Comparison of ENCODE assay signal across 1 cellular context in the genomic region with DNA sequence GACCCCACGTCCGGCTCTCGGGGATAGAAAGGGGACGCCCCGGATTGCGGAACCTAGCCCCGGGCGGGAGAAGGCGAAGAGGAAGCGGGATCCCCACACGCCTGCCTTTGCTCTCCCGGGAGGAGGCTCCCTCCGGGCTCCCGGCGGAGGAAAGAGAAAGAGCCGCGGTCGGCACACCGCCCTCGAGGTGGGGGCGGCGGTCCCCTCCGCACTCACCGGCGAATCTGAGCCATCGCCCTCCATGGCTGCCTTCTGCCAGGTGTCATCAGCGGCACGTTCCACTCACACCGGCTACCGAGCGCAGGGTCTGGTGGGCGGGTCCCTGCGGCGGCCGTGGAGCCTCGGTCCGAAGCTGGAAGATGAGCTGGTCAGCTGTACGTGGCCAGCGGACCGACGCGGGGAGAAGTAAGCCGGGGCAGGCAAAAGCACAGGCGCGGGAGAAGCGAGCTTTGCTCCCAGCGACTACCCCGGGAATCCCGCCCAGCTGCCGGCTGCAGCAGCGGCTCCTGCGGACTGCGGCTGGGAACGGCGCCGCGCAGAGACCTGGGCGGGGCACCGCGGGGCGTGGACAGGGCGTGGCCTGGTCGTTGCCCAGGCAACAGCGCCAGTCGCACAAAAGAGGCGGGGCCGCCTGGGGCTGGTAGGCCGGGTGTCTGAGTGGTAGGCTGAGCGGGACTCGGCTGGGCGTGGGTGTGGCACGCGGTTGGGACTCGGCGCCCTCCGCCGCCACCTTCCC.
A peak's percentile ranks its signal among the peaks of the same experiment; 100 is the strongest.
TF ChIP-seq lines count a peak whose summit lies in the region.

A gene with protein sequence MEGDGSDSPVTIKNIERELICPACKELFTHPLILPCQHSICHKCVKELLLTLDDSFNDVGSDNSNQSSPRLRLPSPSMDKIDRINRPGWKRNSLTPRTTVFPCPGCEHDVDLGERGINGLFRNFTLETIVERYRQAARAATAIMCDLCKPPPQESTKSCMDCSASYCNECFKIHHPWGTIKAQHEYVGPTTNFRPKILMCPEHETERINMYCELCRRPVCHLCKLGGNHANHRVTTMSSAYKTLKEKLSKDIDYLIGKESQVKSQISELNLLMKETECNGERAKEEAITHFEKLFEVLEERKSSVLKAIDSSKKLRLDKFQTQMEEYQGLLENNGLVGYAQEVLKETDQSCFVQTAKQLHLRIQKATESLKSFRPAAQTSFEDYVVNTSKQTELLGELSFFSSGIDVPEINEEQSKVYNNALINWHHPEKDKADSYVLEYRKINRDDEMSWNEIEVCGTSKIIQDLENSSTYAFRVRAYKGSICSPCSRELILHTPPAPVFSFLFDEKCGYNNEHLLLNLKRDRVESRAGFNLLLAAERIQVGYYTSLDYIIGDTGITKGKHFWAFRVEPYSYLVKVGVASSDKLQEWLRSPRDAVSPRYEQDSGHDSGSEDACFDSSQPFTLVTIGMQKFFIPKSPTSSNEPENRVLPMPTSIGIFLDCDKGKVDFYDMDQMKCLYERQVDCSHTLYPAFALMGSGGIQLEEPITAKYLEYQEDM (minus strand): TSS at position 517 of the 736 bp plus-strand sequence. CDS start 274 bp downstream, at position 243.

TF ChIP-seq in HepG2, 621 proteins besides CTCF, POLR2A, EP300 and RAD21 (continued from another document and continues in another):
- no peak for TF ChIP-seq ZNF530 (CRISPR knock-in tag; IDR thresholded peaks at IDR 0.05; ENCODE audit: low read depth)
- no peak for TF ChIP-seq CREM (IDR thresholded peaks at IDR 0.05)
- TF ChIP-seq CREM (CRISPR knock-in tag; IDR thresholded peaks at IDR 0.05), result no peak
- TF ChIP-seq MIER3 (CRISPR knock-in tag; IDR thresholded peaks at IDR 0.05; ENCODE audit: borderline replicate concordance), result peak; percentile 25; the same call in 1 of the 2 replicates
- no peak for TF ChIP-seq KDM5A (IDR thresholded peaks at IDR 0.05; ENCODE audit: borderline replicate concordance, low read length)
- no peak for TF ChIP-seq FOXA1 (IDR thresholded peaks at IDR 0.05)
- no peak for TF ChIP-seq FOXA1 (CRISPR knock-in tag; IDR thresholded peaks at IDR 0.05)
- no peak for TF ChIP-seq ZNF879 (CRISPR knock-in tag; IDR thresholded peaks at IDR 0.05)
- no peak for TF ChIP-seq ZNF251 (CRISPR knock-in tag; IDR thresholded peaks at IDR 0.05)
- no peak for TF ChIP-seq ZNF550 (CRISPR knock-in tag; IDR thresholded peaks at IDR 0.05; ENCODE audit: borderline replicate concordance)
- no peak for TF ChIP-seq ZNF543 (CRISPR knock-in tag; IDR thresholded peaks at IDR 0.05)
- TF ChIP-seq KAT8 (CRISPR knock-in tag; IDR thresholded peaks at IDR 0.05), result no peak; the same call in 1 of the 2 replicates
- no peak for TF ChIP-seq ZMYM3 (CRISPR knock-in tag; IDR thresholded peaks at IDR 0.05)
- TF ChIP-seq NCOR1 (IDR thresholded peaks at IDR 0.05; ENCODE audit: borderline replicate concordance, low read length), result no peak
- TF ChIP-seq FIP1L1 (IDR thresholded peaks at IDR 0.05; ENCODE audit: borderline replicate concordance, insufficient read depth, low read depth, low read length), result no peak
- no peak for TF ChIP-seq ZFP62 (CRISPR knock-in tag; IDR thresholded peaks at IDR 0.05)
- no peak for TF ChIP-seq ZSCAN20 (CRISPR knock-in tag; IDR thresholded peaks at IDR 0.05; ENCODE audit: borderline replicate concordance)
- 0 out of 2 replicates have a peak, but pooled peaks have one; percentile 66 for TF ChIP-seq ZNF615 (CRISPR knock-in tag; IDR thresholded peaks at IDR 0.05; ENCODE audit: borderline replicate concordance)
- TF ChIP-seq, protein P1, sequence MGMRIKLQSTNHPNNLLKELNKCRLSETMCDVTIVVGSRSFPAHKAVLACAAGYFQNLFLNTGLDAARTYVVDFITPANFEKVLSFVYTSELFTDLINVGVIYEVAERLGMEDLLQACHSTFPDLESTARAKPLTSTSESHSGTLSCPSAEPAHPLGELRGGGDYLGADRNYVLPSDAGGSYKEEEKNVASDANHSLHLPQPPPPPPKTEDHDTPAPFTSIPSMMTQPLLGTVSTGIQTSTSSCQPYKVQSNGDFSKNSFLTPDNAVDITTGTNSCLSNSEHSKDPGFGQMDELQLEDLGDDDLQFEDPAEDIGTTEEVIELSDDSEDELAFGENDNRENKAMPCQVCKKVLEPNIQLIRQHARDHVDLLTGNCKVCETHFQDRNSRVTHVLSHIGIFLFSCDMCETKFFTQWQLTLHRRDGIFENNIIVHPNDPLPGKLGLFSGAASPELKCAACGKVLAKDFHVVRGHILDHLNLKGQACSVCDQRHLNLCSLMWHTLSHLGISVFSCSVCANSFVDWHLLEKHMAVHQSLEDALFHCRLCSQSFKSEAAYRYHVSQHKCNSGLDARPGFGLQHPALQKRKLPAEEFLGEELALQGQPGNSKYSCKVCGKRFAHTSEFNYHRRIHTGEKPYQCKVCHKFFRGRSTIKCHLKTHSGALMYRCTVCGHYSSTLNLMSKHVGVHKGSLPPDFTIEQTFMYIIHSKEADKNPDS (CRISPR knock-in tag; IDR thresholded peaks at IDR 0.05), result 0 out of 2 replicates have a peak, but pooled peaks have one; percentile 48
- TF ChIP-seq CHD2 (IDR thresholded peaks at IDR 0.05; ENCODE audit: low read depth, low read length), result no peak
- peak; percentile 90 for TF ChIP-seq ZNF605 (CRISPR knock-in tag; IDR thresholded peaks at IDR 0.05)
- TF ChIP-seq NFIC (IDR thresholded peaks at IDR 0.05; ENCODE audit: low read length), result no peak
- TF ChIP-seq MED1 (CRISPR knock-in tag; IDR thresholded peaks at IDR 0.05), result peak; percentile 41; the same call in 1 of the 2 replicates
- TF ChIP-seq SATB2 (CRISPR knock-in tag; IDR thresholded peaks at IDR 0.05), result no peak
- TF ChIP-seq DMAP1 (CRISPR knock-in tag; IDR thresholded peaks at IDR 0.05), result peak; percentile 41
- TF ChIP-seq CHD4 (IDR thresholded peaks at IDR 0.05; ENCODE audit: borderline replicate concordance, low read length), result no peak
- TF ChIP-seq, protein P2, sequence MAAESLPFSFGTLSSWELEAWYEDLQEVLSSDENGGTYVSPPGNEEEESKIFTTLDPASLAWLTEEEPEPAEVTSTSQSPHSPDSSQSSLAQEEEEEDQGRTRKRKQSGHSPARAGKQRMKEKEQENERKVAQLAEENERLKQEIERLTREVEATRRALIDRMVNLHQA (CRISPR knock-in tag; IDR thresholded peaks at IDR 0.05), result no peak
- TF ChIP-seq ZNF737 (CRISPR knock-in tag; IDR thresholded peaks at IDR 0.05; ENCODE audit: borderline replicate concordance), result no peak
- TF ChIP-seq ZNF30 (CRISPR knock-in tag; IDR thresholded peaks at IDR 0.05), result no peak; the same call in 1 of the 2 replicates
- 0 out of 2 replicates have a peak, but pooled peaks have one; percentile 51 for TF ChIP-seq ZFP90 (CRISPR knock-in tag; IDR thresholded peaks at IDR 0.05; ENCODE audit: borderline replicate concordance)
- TF ChIP-seq, protein P3, sequence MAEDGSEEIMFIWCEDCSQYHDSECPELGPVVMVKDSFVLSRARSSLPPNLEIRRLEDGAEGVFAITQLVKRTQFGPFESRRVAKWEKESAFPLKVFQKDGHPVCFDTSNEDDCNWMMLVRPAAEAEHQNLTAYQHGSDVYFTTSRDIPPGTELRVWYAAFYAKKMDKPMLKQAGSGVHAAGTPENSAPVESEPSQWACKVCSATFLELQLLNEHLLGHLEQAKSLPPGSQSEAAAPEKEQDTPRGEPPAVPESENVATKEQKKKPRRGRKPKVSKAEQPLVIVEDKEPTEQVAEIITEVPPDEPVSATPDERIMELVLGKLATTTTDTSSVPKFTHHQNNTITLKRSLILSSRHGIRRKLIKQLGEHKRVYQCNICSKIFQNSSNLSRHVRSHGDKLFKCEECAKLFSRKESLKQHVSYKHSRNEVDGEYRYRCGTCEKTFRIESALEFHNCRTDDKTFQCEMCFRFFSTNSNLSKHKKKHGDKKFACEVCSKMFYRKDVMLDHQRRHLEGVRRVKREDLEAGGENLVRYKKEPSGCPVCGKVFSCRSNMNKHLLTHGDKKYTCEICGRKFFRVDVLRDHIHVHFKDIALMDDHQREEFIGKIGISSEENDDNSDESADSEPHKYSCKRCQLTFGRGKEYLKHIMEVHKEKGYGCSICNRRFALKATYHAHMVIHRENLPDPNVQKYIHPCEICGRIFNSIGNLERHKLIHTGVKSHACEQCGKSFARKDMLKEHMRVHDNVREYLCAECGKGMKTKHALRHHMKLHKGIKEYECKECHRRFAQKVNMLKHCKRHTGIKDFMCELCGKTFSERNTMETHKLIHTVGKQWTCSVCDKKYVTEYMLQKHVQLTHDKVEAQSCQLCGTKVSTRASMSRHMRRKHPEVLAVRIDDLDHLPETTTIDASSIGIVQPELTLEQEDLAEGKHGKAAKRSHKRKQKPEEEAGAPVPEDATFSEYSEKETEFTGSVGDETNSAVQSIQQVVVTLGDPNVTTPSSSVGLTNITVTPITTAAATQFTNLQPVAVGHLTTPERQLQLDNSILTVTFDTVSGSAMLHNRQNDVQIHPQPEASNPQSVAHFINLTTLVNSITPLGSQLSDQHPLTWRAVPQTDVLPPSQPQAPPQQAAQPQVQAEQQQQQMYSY (CRISPR knock-in tag; IDR thresholded peaks at IDR 0.05), result no peak; the same call in 1 of the 2 replicates
- peak; percentile 69; the same call in 1 of the 2 replicates for TF ChIP-seq ZNF230 (CRISPR knock-in tag; IDR thresholded peaks at IDR 0.05)
- TF ChIP-seq, protein P4, sequence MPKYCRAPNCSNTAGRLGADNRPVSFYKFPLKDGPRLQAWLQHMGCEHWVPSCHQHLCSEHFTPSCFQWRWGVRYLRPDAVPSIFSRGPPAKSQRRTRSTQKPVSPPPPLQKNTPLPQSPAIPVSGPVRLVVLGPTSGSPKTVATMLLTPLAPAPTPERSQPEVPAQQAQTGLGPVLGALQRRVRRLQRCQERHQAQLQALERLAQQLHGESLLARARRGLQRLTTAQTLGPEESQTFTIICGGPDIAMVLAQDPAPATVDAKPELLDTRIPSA (CRISPR knock-in tag; IDR thresholded peaks at IDR 0.05; ENCODE audit: borderline replicate concordance), result no peak
- TF ChIP-seq TBX3 (IDR thresholded peaks at IDR 0.05; ENCODE audit: borderline replicate concordance), result peak; percentile 49; the same call in 1 of the 2 replicates
- TF ChIP-seq SIX1 (CRISPR knock-in tag; IDR thresholded peaks at IDR 0.05; ENCODE audit: borderline replicate concordance), result no peak
- TF ChIP-seq, protein P5, sequence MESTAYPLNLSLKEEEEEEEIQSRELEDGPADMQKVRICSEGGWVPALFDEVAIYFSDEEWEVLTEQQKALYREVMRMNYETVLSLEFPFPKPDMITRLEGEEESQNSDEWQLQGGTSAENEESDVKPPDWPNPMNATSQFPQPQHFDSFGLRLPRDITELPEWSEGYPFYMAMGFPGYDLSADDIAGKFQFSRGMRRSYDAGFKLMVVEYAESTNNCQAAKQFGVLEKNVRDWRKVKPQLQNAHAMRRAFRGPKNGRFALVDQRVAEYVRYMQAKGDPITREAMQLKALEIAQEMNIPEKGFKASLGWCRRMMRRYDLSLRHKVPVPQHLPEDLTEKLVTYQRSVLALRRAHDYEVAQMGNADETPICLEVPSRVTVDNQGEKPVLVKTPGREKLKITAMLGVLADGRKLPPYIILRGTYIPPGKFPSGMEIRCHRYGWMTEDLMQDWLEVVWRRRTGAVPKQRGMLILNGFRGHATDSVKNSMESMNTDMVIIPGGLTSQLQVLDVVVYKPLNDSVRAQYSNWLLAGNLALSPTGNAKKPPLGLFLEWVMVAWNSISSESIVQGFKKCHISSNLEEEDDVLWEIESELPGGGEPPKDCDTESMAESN (CRISPR knock-in tag; conservative IDR thresholded peaks at IDR 0.05), result peak; percentile 69
- TF ChIP-seq ZNF264 (CRISPR knock-in tag; IDR thresholded peaks at IDR 0.05), result no peak
- TF ChIP-seq ZNF546 (CRISPR knock-in tag; conservative IDR thresholded peaks at IDR 0.05), result peak; percentile 18; the same call in 1 of the 2 replicates
- TF ChIP-seq, protein P6, sequence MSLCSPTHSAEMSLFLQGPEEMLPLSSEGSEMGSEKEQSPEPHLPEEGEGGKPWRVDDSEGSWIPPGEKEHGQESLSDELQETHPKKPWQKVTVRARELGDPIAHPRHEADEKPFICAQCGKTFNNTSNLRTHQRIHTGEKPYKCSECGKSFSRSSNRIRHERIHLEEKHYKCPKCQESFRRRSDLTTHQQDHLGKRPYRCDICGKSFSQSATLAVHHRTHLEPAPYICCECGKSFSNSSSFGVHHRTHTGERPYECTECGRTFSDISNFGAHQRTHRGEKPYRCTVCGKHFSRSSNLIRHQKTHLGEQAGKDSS (CRISPR knock-in tag; IDR thresholded peaks at IDR 0.05; ENCODE audit: borderline replicate concordance, low read depth), result peak; percentile 74; the same call in 1 of the 2 replicates
- TF ChIP-seq TMF1 (CRISPR knock-in tag; IDR thresholded peaks at IDR 0.05; ENCODE audit: low read depth), result peak; percentile 56; the same call in 1 of the 2 replicates
- 0 out of 2 replicates have a peak, but pooled peaks have one; percentile 40 for TF ChIP-seq ZSCAN22 (CRISPR knock-in tag; IDR thresholded peaks at IDR 0.05)
- TF ChIP-seq NFE2L1 (CRISPR knock-in tag; IDR thresholded peaks at IDR 0.05; ENCODE audit: borderline replicate concordance), result no peak
- TF ChIP-seq FOXO1 (CRISPR knock-in tag; IDR thresholded peaks at IDR 0.05), result no peak
- TF ChIP-seq, protein P7, sequence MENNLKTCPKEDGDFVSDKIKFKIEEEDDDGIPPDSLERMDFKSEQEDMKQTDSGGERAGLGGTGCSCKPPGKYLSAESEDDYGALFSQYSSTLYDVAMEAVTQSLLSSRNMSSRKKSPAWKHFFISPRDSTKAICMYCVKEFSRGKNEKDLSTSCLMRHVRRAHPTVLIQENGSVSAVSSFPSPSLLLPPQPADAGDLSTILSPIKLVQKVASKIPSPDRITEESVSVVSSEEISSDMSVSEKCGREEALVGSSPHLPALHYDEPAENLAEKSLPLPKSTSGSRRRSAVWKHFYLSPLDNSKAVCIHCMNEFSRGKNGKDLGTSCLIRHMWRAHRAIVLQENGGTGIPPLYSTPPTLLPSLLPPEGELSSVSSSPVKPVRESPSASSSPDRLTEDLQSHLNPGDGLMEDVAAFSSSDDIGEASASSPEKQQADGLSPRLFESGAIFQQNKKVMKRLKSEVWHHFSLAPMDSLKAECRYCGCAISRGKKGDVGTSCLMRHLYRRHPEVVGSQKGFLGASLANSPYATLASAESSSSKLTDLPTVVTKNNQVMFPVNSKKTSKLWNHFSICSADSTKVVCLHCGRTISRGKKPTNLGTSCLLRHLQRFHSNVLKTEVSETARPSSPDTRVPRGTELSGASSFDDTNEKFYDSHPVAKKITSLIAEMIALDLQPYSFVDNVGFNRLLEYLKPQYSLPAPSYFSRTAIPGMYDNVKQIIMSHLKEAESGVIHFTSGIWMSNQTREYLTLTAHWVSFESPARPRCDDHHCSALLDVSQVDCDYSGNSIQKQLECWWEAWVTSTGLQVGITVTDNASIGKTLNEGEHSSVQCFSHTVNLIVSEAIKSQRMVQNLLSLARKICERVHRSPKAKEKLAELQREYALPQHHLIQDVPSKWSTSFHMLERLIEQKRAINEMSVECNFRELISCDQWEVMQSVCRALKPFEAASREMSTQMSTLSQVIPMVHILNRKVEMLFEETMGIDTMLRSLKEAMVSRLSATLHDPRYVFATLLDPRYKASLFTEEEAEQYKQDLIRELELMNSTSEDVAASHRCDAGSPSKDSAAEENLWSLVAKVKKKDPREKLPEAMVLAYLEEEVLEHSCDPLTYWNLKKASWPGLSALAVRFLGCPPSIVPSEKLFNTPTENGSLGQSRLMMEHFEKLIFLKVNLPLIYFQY (CRISPR knock-in tag; IDR thresholded peaks at IDR 0.05; ENCODE audit: borderline replicate concordance), result no peak
- no peak for TF ChIP-seq SMC3 (IDR thresholded peaks at IDR 0.05; ENCODE audit: low read length)
- peak; percentile 70; the same call in 1 of the 2 replicates for TF ChIP-seq BORCS8-MEF2B (CRISPR knock-in tag; IDR thresholded peaks at IDR 0.05)
- TF ChIP-seq ZFYVE20 (CRISPR knock-in tag; IDR thresholded peaks at IDR 0.05; ENCODE audit: borderline replicate concordance, low read depth), result no peak
- TF ChIP-seq FOXK1 (CRISPR knock-in tag; IDR thresholded peaks at IDR 0.05; ENCODE audit: borderline replicate concordance, low read depth), result no peak
- TF ChIP-seq ZNF337 (CRISPR knock-in tag; IDR thresholded peaks at IDR 0.05; ENCODE audit: borderline replicate concordance, low read depth), result no peak
- no peak for TF ChIP-seq CAMTA2 (CRISPR knock-in tag; IDR thresholded peaks at IDR 0.05; ENCODE audit: borderline replicate concordance)
